Comparison of ENCODE assay signal across 13 cellular contexts in the genomic region with DNA sequence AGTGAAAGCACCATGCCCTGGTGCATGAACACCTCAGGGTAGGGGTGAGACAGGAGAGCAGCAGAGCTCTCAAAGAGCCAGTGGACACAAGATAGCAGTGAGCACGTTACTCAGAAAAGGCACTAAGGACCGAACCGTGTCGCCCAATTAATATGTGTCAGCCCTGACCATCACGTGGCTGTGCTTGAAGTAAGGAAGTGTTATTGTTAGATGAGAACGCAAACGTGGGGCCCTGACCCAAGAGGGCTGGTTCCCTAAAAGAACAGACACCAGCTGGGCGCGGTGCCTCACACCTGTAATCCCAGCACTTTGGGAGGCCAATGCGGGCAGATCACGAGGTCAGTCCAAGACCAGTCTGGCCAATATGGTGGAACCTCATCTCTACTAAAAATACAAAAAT. TPM values are rescaled to one million over a fixed set of nuclear protein-coding genes. Genes with fewer than 3 reads are reported as not detected.
"Had no signal": no experiment of that assay in that cellular context is flagged by ENCODE, and none has a peak within 500 bp of the region (broad histone marks: within the 10 kb centered on the region; RNA-seq: fewer than 3 reads in every experiment).

No MANE protein-coding gene starts in this region.

- H3K4me3 Mint-ChIP-seq: activated CD4-positive, alpha-beta memory T cell treated with anti-CD3 and anti-CD28 coated beads for 36 hours; stimulated activated naive CD8-positive, alpha-beta T cell treated with anti-CD3 and anti-CD28 coated beads, Interleukin-15, amount 100 ng/mL, for 72 hours; T-helper 2 cell treated with Interferon-gamma antibody and Interleukin-4, amounts not matched to agents 5 μg/mL and 100 μg/mL, for 36 hours had no signal

- H3K4me3 ChIP-seq: cardiac muscle cell, esophagus squamous epithelium, pancreas, testis had no signal

- H3K36me3 ChIP-seq: cardiac muscle cell, pancreas had no signal

- H3K9me3 ChIP-seq: esophagus squamous epithelium, pancreas, testis had no signal

- H3K27me3 ChIP-seq: cardiac muscle cell, esophagus squamous epithelium, pancreas, testis had no signal

- H3K36me3 Mint-ChIP-seq: activated CD4-positive, alpha-beta memory T cell treated with anti-CD3 and anti-CD28 coated beads for 36 hours had no signal

- H3K4me1 ChIP-seq: pancreas, testis had no signal

- ATAC-seq: pancreas; stimulated activated naive CD8-positive, alpha-beta T cell treated with anti-CD3 and anti-CD28 coated beads, Interleukin-15, amount 100 ng/mL, for 72 hours had no signal

- H3K27ac Mint-ChIP-seq: activated CD4-positive, alpha-beta memory T cell treated with anti-CD3 and anti-CD28 coated beads for 36 hours; stimulated activated naive CD8-positive, alpha-beta T cell treated with anti-CD3 and anti-CD28 coated beads, Interleukin-15, amount 100 ng/mL, for 72 hours; T-helper 2 cell treated with Interferon-gamma antibody and Interleukin-4, amounts not matched to agents 5 μg/mL and 100 μg/mL, for 36 hours had no signal

- DNase-seq: activated CD4-positive, alpha-beta memory T cell treated with anti-CD3 and anti-CD28 coated beads for 36 hours; esophagus squamous epithelium; foreskin fibroblast; glutamatergic neuron; pancreas; stimulated activated CD4-positive, alpha-beta T cell treated with anti-CD3 and anti-CD28 coated beads, Interleukin-4, amount 100 ng/mL, for 1 hour; stimulated activated CD8-positive, alpha-beta memory T cell treated with anti-CD3 and anti-CD28 coated beads, Interleukin-4, amount 100 ng/mL, for 48 hours; stimulated activated naive CD8-positive, alpha-beta T cell treated with anti-CD3 and anti-CD28 coated beads, Interleukin-15, amount 100 ng/mL, for 72 hours; testis had no signal

- H3K27ac ChIP-seq: cardiac muscle cell, esophagus squamous epithelium, pancreas, testis had no signal

- H3K9me3 Mint-ChIP-seq: activated CD4-positive, alpha-beta memory T cell treated with anti-CD3 and anti-CD28 coated beads for 36 hours; stimulated activated naive CD8-positive, alpha-beta T cell treated with anti-CD3 and anti-CD28 coated beads, Interleukin-15, amount 100 ng/mL, for 72 hours; T-helper 2 cell treated with Interferon-gamma antibody and Interleukin-4, amounts not matched to agents 5 μg/mL and 100 μg/mL, for 36 hours had no signal

- H3K27me3 Mint-ChIP-seq: activated CD4-positive, alpha-beta memory T cell treated with anti-CD3 and anti-CD28 coated beads for 36 hours; stimulated activated naive CD8-positive, alpha-beta T cell treated with anti-CD3 and anti-CD28 coated beads, Interleukin-15, amount 100 ng/mL, for 72 hours had no signal

RNA-seq across cellular contexts. Expression of gene PDIA2, which starts 53.3 kb away (rescaled TPM):
- total RNA-seq: activated CD4-positive, alpha-beta memory T cell treated with anti-CD3 and anti-CD28 coated beads for 36 hours; esophagus squamous epithelium; lung microvascular endothelial cell; renal cortical epithelial cell had no signal

RNA-seq across cellular contexts. Expression of gene ARHGDIG, which starts 55.9 kb away (rescaled TPM):
- total RNA-seq: activated CD4-positive, alpha-beta memory T cell treated with anti-CD3 and anti-CD28 coated beads for 36 hours; esophagus squamous epithelium; renal cortical epithelial cell had no signal
